In the genomic region with DNA sequence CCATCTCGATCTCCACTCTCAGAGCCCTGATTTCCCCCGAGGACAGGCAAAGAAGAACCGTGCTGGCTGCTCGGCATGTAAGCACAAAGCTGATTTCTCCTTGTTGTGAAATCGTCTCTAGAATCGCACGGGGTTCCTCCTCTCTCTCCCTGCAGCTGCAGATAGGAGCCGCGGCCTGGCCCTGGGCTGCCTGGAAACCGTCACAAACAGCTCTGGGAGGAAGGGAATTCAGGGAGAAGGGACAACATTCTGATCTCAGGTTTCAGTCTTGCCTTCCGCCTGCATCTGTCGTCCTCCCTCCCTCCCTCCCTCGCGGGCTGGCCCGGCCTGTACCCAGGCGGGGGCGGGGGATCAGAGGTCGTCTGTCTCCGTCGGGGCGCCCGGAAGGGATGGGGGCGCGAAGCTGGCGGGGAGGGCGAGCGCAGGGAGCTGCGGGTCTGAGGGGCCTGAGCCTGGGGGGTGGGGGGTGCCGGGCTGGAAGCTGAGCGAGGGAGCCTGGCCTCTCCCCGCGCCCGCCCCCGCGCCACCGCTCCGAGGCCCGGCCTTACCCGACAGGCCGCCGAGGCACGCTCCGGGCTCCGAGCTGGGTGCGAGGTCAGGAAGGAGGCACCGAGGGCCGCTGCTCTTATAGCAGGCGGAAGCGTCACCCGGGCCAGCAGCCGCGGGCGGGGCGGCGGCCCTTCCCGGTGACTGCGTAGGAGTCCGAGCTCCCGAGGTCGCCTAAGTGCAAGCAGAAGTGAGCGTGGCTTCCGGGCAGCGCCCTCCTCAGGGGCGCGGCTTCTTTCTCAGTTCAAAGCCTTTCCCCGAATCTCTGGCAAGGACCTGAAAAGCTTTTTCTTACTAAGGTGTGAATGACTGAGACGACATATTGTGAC, we compare ENCODE assay signal across 8 cellular contexts. TPM values are rescaled to one million over a fixed set of nuclear protein-coding genes. Genes with fewer than 3 reads are reported as not detected.
A peak's percentile ranks its signal among the peaks of the same experiment; 100 is the strongest.
DNase-seq lines count a peak whose midpoint lies in the region; ATAC-seq and TF ChIP-seq lines count a peak whose summit lies in the region.

TSS of gene SERPINB1 (minus strand) at position 600 of the 875 bp plus-strand sequence. CDS start 1,277 bp downstream, outside the sequence.

- peak; percentile 96 for TF ChIP-seq POLR2A in transverse colon (IDR thresholded peaks at IDR 0.05)

- H3K4me3 ChIP-seq in heart right ventricle (peak within 1 kb of the TSS; percentile 29 to 73 (median 66)), transverse colon (peak within 1 kb of the TSS; percentile 39 to 78 (median 62))

- TF ChIP-seq CTCF in heart right ventricle (IDR thresholded peaks at IDR 0.05): peak in 3 of 9 donors; percentile 41 to 50 (median 43)
- TF ChIP-seq CTCF in transverse colon (IDR thresholded peaks at IDR 0.05): no peak

- H3K4me1 ChIP-seq in heart right ventricle (peaks cover 13 to 76% (median 35%) of the 10 kb centered on the region in 9 donors), transverse colon (peaks cover 20 to 59% (median 42%) of the 10 kb centered on the region in 4 donors)

- in situ Hi-C loops in transverse colon (cut with MboI; ENCODE audit: low pct_ligation_motif_present in 1 of 4, low pct_unique_long_range_greater_than_20kb in 1 of 4, low sequenced_read_pairs in 3 of 4): loop anchor here in 2 of 4 donors (10.0 kb wide), 1 partner anchor 47 kb away; no protein-coding TSS in a partner anchor

- H3K9me3 ChIP-seq in heart right ventricle (no peaks in the 10 kb centered on the region), transverse colon (no peaks in the 10 kb centered on the region)

- intact Hi-C loops in heart right ventricle (cut with DNase I) (loop anchor here in 9 of 10 donors (2.0 to 10.0 kb wide), 6 partner anchors 49 to 216 kb away; no protein-coding TSS in a partner anchor), transverse colon (cut with DNase I; ENCODE audit: low total_unique reads) (loop anchor here (5.0 kb wide), 1 partner anchor 216 kb away; no protein-coding TSS in a partner anchor)

- peak; percentile 87 to 95 (median 93) for ATAC-seq in heart right ventricle

- DNase-seq in DMS53 treated with DMSO at 0.1 percent for 48 hours (lab: John Stamatoyannopoulos, UW; ENCODE audit: unreplicated experiment) (peak; percentile 88), GOT3 (lab: John Stamatoyannopoulos, UW) (peak; percentile 65), NCI-H1105 treated with DMSO at 0.1 percent for 48 hours (lab: John Stamatoyannopoulos, UW) (peak; percentile 88), T-helper 1 cell (peak; percentile 54 to 90 (median 60)), amniotic stem cell (lab: John Stamatoyannopoulos, UW) (peak; percentile 80), heart right ventricle (peak; percentile 90 to 92), pons (ENCODE audit: low spot score) (peak; percentile 68), transverse colon (peak; percentile 95)

- whole genome bisulfite sequencing in heart right ventricle, 2 donors: 1% methylated on average over 64 to 67 of the region's 67 CpGs
- 1% methylated on average over 30 of the region's 67 CpGs; no CpG with 5 or more reads in 1 of the 2 donors for WGBS in transverse colon (ENCODE audit: low coverage in 1 of 2), 2 donors

- H3K27ac ChIP-seq in heart right ventricle (peak within 1 kb of the TSS; percentile 95 to 99 (median 97)), transverse colon (peak within 1 kb of the TSS; percentile 95 to 99 (median 97))

- H3K36me3 ChIP-seq in heart right ventricle: peaks cover 0 to 39% (median 15%) of the 10 kb centered on the region in 9 donors
- peaks cover 0 to 16% (median 7%) of the 10 kb centered on the region in 4 donors for H3K36me3 ChIP-seq in transverse colon

- H3K27me3 ChIP-seq in heart right ventricle (no peaks in the 10 kb centered on the region), transverse colon (no peaks in the 10 kb centered on the region)

- peak; percentile 72 for TF ChIP-seq EP300 in transverse colon (IDR thresholded peaks at IDR 0.05; ENCODE audit: low read depth)

RNA-seq across cellular contexts. Expression of gene SERPINB1, which starts in this region (rescaled TPM):
- total RNA-seq in heart right ventricle (10 to 100 TPM; 17.7 to 73.7 (median 22.5) TPM), transverse colon (100 to 1,000 TPM in 2 of 4 donors, 10 to 100 TPM in 2; 22.3 to 140 (median 88.4) TPM)
- polyA plus RNA-seq in heart right ventricle: 10 to 100 TPM; 16.3 to 16.6 TPM

Comparison
In these comparisons a context has a peak if more than half of its experiments do, and no peak if none do; other contexts are left out.
1. Peak in every context shown above with its lines: DNase-seq, ATAC-seq, H3K4me3 ChIP-seq and H3K27ac ChIP-seq.